14 cellular contexts compared by ENCODE assay signal in genomic region chr19:5966941-5967340, GRCh38. TPM values are rescaled to one million over a fixed set of nuclear protein-coding genes. Genes with fewer than 3 reads are reported as not detected.
DNase-seq lines count a peak whose midpoint lies in the region; ATAC-seq and TF ChIP-seq lines count a peak whose summit lies in the region.
"Had no signal": no experiment of that assay in that cellular context is flagged by ENCODE, and none has a peak within 500 bp of the region (broad histone marks: within the 10 kb centered on the region; RNA-seq: fewer than 3 reads in every experiment).

No MANE protein-coding gene starts in this region.

- H2BK15ac ChIP-seq in neuronal stem cell (ENCODE audit: low read length): no peak overlapping the region

- peaks cover 31% of the 10 kb centered on the region for H3K36me3 Mint-ChIP-seq in activated CD8-positive, alpha-beta T cell treated with anti-CD3 and anti-CD28 coated beads for 36 hours (ENCODE audit: low read depth)
- H3K36me3 Mint-ChIP-seq in activated CD8-positive, alpha-beta T cell treated with anti-CD3 and anti-CD28 coated beads, Interleukin-2, amount 10 ng/mL, durations not matched to agents 7 days and 5 days (ENCODE audit: low read depth): peaks cover 26% of the 10 kb centered on the region

- intact Hi-C loops in activated CD8-positive, alpha-beta T cell treated with anti-CD3 and anti-CD28 coated beads for 36 hours (cut with micrococcal nuclease): no loop called here
- intact Hi-C loops in adrenal gland (cut with DNase I): no loop called here
- intact Hi-C loops in spleen (cut with DNase I; ENCODE audit: low total_unique reads): loop anchor here (10.0 kb wide), 1 partner anchor 62 kb away; the partner anchor contains the start of genes NDUFA11 and VMAC

- no peak overlapping the region for H3K18ac ChIP-seq in neuronal stem cell (ENCODE audit: low read length)

- no peak overlapping the region for H2AK5ac ChIP-seq in neuronal stem cell (ENCODE audit: low read depth, low read length)

- no peak overlapping the region for H3K4me2 ChIP-seq in neuronal stem cell (ENCODE audit: insufficient read depth, low read length, poor library complexity, severe bottlenecking)
- H3K4me2 ChIP-seq in Karpas-422 (ENCODE audit: low read depth, low read length, poor library complexity, severe bottlenecking): no peak overlapping the region
- H3K4me2 ChIP-seq: A549, neural progenitor cell had no signal

- peaks cover 100% of the 10 kb centered on the region for H3K79me2 ChIP-seq in Karpas-422 (ENCODE audit: low read length)

- H3K27me3 Mint-ChIP-seq in activated CD8-positive, alpha-beta T cell treated with anti-CD3 and anti-CD28 coated beads for 36 hours: no peaks in the 10 kb centered on the region
- no peaks in the 10 kb centered on the region for H3K27me3 Mint-ChIP-seq in activated CD8-positive, alpha-beta T cell treated with anti-CD3 and anti-CD28 coated beads, Interleukin-2, amount 10 ng/mL, durations not matched to agents 7 days and 5 days (ENCODE audit: low read depth)

- H3K14ac ChIP-seq in neuronal stem cell (ENCODE audit: low read length): no peak overlapping the region

- H3K23ac ChIP-seq in neuronal stem cell (ENCODE audit: low read depth, low read length, poor library complexity): no peak overlapping the region

- H2AFZ ChIP-seq in neuronal stem cell (ENCODE audit: low read length) (no peak overlapping the region), Karpas-422 (ENCODE audit: low read length) (no peak overlapping the region)
- H2AFZ ChIP-seq: neural progenitor cell had no signal

- H3K4ac ChIP-seq in neuronal stem cell (ENCODE audit: low read length): no peak overlapping the region

- no peak overlapping the region for H2BK12ac ChIP-seq in neuronal stem cell (ENCODE audit: low read length)

- DNase-seq in activated CD8-positive, alpha-beta T cell treated with anti-CD3 and anti-CD28 coated beads for 36 hours: no peak
- no peak for DNase-seq in activated CD8-positive, alpha-beta T cell treated with anti-CD3 and anti-CD28 coated beads, Interleukin-2, amount 10 ng/mL, durations not matched to agents 7 days and 5 days
- DNase-seq in adrenal gland (no peak), spleen (no peak), neuronal stem cell (ENCODE audit: low spot score) (no peak), Karpas-422 (no peak)
- DNase-seq in effector CD4-positive, alpha-beta T cell: no peak
- DNase-seq: effector CD8-positive, alpha-beta T cell; kidney glomerular epithelial cell; SJCRH30; testis had no signal

- peaks cover 80% of the 10 kb centered on the region for H4K20me1 ChIP-seq in Karpas-422 (ENCODE audit: insufficient read depth, low read depth, low read length)

- H3K27ac ChIP-seq in adrenal gland (peak overlapping the region in 4 of 5 donors; percentile 48 to 94 (median 82)), layer of hippocampus (ENCODE audit: low read depth, low read length) (peak overlapping the region; percentile 99), spleen (peak overlapping the region in 7 of 8 donors; percentile 57 to 90 (median 83)), neuronal stem cell (replicated peaks; ENCODE audit: low read length) (no peak overlapping the region), Karpas-422 (ENCODE audit: low read length) (no peak overlapping the region)
- H3K27ac ChIP-seq: neural progenitor cell, SJCRH30 had no signal

- no peak for ATAC-seq in activated CD8-positive, alpha-beta T cell treated with anti-CD3 and anti-CD28 coated beads for 36 hours
- ATAC-seq in activated CD8-positive, alpha-beta T cell treated with anti-CD3 and anti-CD28 coated beads, Interleukin-2, amount 10 ng/mL, durations not matched to agents 7 days and 5 days: no peak

- peaks cover 87% of the 10 kb centered on the region for H3K4me1 Mint-ChIP-seq in activated CD8-positive, alpha-beta T cell treated with anti-CD3 and anti-CD28 coated beads for 36 hours (ENCODE audit: low read depth)
- peaks cover 81% of the 10 kb centered on the region for H3K4me1 Mint-ChIP-seq in activated CD8-positive, alpha-beta T cell treated with anti-CD3 and anti-CD28 coated beads, Interleukin-2, amount 10 ng/mL, durations not matched to agents 7 days and 5 days (ENCODE audit: low read depth)

- WGBS in adrenal gland, 4 donors: 71 to 84% (median 75%) methylated on average over 9 of the region's 9 CpGs
- 87 to 93% (median 89%) methylated on average over 9 of the region's 9 CpGs for WGBS in spleen, 5 donors
- WGBS in neuronal stem cell (ENCODE audit: extremely low coverage in 2 of 2, insufficient read length in 2 of 2, insufficient replicate concordance in 1 of 2), 2 donors: no CpG with 5 or more reads among the region's 9 CpGs

- H3K4me3 Mint-ChIP-seq in activated CD8-positive, alpha-beta T cell treated with anti-CD3 and anti-CD28 coated beads for 36 hours: no peak overlapping the region
- no peak overlapping the region for H3K4me3 Mint-ChIP-seq in activated CD8-positive, alpha-beta T cell treated with anti-CD3 and anti-CD28 coated beads, Interleukin-2, amount 10 ng/mL, durations not matched to agents 7 days and 5 days
- H3K4me3 Mint-ChIP-seq: neural progenitor cell had no signal

- no peak overlapping the region for H4K8ac ChIP-seq in neuronal stem cell (ENCODE audit: low read depth, low read length)

- H3K4me3 ChIP-seq in adrenal gland: no peak overlapping the region
- H3K4me3 ChIP-seq in spleen: no peak overlapping the region
- no peak overlapping the region for H3K4me3 ChIP-seq in neuronal stem cell (ENCODE audit: low read length in 2 of 2)
- H3K4me3 ChIP-seq in Karpas-422 (ENCODE audit: low read length): no peak overlapping the region
- H3K4me3 ChIP-seq: A549, neural progenitor cell, SJCRH30, testis had no signal

- no peak for TF ChIP-seq POLR2A in adrenal gland (IDR thresholded peaks at IDR 0.05)
- TF ChIP-seq POLR2A in spleen (IDR thresholded peaks at IDR 0.05): no peak

- H3K27ac Mint-ChIP-seq in activated CD8-positive, alpha-beta T cell treated with anti-CD3 and anti-CD28 coated beads for 36 hours: peak overlapping the region; percentile 39
- H3K27ac Mint-ChIP-seq in activated CD8-positive, alpha-beta T cell treated with anti-CD3 and anti-CD28 coated beads, Interleukin-2, amount 10 ng/mL, durations not matched to agents 7 days and 5 days: no peak overlapping the region
- H3K27ac Mint-ChIP-seq: neural progenitor cell had no signal

- H3K4me1 ChIP-seq in adrenal gland (replicated peaks in 1 of 2): peaks cover 51 to 85% of the 10 kb centered on the region in 2 donors
- peaks cover 46 to 100% (median 94%) of the 10 kb centered on the region in 6 donors for H3K4me1 ChIP-seq in spleen
- peaks cover 10 to 20% of the 10 kb centered on the region in 2 donors for H3K4me1 ChIP-seq in neuronal stem cell (ENCODE audit: control insufficient read depth in 2 of 2, insufficient read depth in 1 of 2, low read depth in 1 of 2, low read length in 2 of 2)
- H3K4me1 ChIP-seq in Karpas-422 (ENCODE audit: low read length): peaks cover 30% of the 10 kb centered on the region

- CTCF ChIA-PET in activated CD8-positive, alpha-beta T cell treated with anti-CD3 and anti-CD28 coated beads for 36 hours (lab: Charles Lee): interaction anchor here (1.1 to 7.8 kb wide), 10 partner anchors 8 to 63 kb away, joined by 3 to 108 read pairs (median 10); partner anchors contain the start of genes NDUFA11 and RANBP3
- CTCF ChIA-PET in activated CD8-positive, alpha-beta T cell treated with anti-CD3 and anti-CD28 coated beads, Interleukin-2, amount 10 ng/mL, durations not matched to agents 7 days and 5 days (lab: Charles Lee): interaction anchor here (1.3 to 3.9 kb wide), 9 partner anchors 10 to 163 kb away, joined by 4 to 75 read pairs (median 20); partner anchors contain the start of genes NRTN and RANBP3

- no peak overlapping the region for H4K91ac ChIP-seq in neuronal stem cell (ENCODE audit: low read depth, low read length, poor library complexity)

- H3K36me3 ChIP-seq in adrenal gland (replicated peaks in 1 of 2) (no peaks in the 10 kb centered on the region), spleen (peaks cover 0 to 39% (median 6%) of the 10 kb centered on the region in 6 donors), neuronal stem cell (replicated peaks in 1 of 2; ENCODE audit: control insufficient read depth in 2 of 2, insufficient read depth in 2 of 2, low read length in 2 of 2) (peaks cover 4 to 41% of the 10 kb centered on the region in 2 donors), Karpas-422 (ENCODE audit: insufficient read depth, low read length) (0 out of 2 replicates have a peak, but pooled peaks cover 3% of the 10 kb centered on the region)
- H3K36me3 ChIP-seq: neural progenitor cell had no signal

- H3K9me3 Mint-ChIP-seq in activated CD8-positive, alpha-beta T cell treated with anti-CD3 and anti-CD28 coated beads for 36 hours: no peaks in the 10 kb centered on the region
- H3K9me3 Mint-ChIP-seq in activated CD8-positive, alpha-beta T cell treated with anti-CD3 and anti-CD28 coated beads, Interleukin-2, amount 10 ng/mL, durations not matched to agents 7 days and 5 days (ENCODE audit: insufficient read depth): no peaks in the 10 kb centered on the region
- H3K9me3 Mint-ChIP-seq: neural progenitor cell had no signal

- H2BK120ac ChIP-seq in neuronal stem cell (ENCODE audit: low read depth, low read length): no peak overlapping the region

- H3K9ac ChIP-seq in neuronal stem cell (ENCODE audit: low read depth, low read length, poor library complexity) (no peak overlapping the region), Karpas-422 (ENCODE audit: low read length) (no peak overlapping the region)
- H3K9ac ChIP-seq: neural progenitor cell had no signal

- POLR2A ChIA-PET in activated CD8-positive, alpha-beta T cell treated with anti-CD3 and anti-CD28 coated beads for 36 hours (lab: Charles Lee): interaction anchor here (1.7 to 2.3 kb wide), 2 partner anchors 17 to 19 kb away, joined by 5 to 8 read pairs; no protein-coding TSS in a partner anchor
- POLR2A ChIA-PET in activated CD8-positive, alpha-beta T cell treated with anti-CD3 and anti-CD28 coated beads, Interleukin-2, amount 10 ng/mL, durations not matched to agents 7 days and 5 days (lab: Charles Lee): interaction anchor here (1.4 to 2.2 kb wide), 2 partner anchors 8 to 12 kb away, joined by 3 to 14 read pairs; partner anchors contain the start of gene RANBP3

- H3K27me3 ChIP-seq in adrenal gland (no peaks in the 10 kb centered on the region), layer of hippocampus (ENCODE audit: control insufficient read depth, insufficient read depth, low read length) (no peaks in the 10 kb centered on the region), spleen (replicated peaks in 1 of 7) (no peaks in the 10 kb centered on the region), neuronal stem cell (ENCODE audit: control insufficient read depth in 3 of 3, insufficient read depth in 3 of 3, low read depth in 1 of 3, low read length in 3 of 3) (no peaks in the 10 kb centered on the region), Karpas-422 (ENCODE audit: low read length) (no peaks in the 10 kb centered on the region)
- H3K27me3 ChIP-seq: neural progenitor cell, SJCRH30, testis had no signal

- TF ChIP-seq CTCF in activated CD8-positive, alpha-beta T cell treated with anti-CD3 and anti-CD28 coated beads for 36 hours (IDR thresholded peaks at IDR 0.05): no peak
- no peak for TF ChIP-seq CTCF in adrenal gland (IDR thresholded peaks at IDR 0.05)
- TF ChIP-seq CTCF in spleen (IDR thresholded peaks at IDR 0.05 in 8 of 11, conservative IDR thresholded peaks at IDR 0.05 in 3 of 11): no peak

- H3K79me1 ChIP-seq in neuronal stem cell (ENCODE audit: low read depth, low read length): peaks cover 25% of the 10 kb centered on the region

- no peaks in the 10 kb centered on the region for H3K9me2 ChIP-seq in Karpas-422 (replicated peaks; ENCODE audit: insufficient read depth, low read length)

- no peak overlapping the region for H2BK5ac ChIP-seq in neuronal stem cell (ENCODE audit: low read length)

- H3K9me3 ChIP-seq in adrenal gland (replicated peaks in 1 of 3) (no peaks in the 10 kb centered on the region), spleen (no peaks in the 10 kb centered on the region), neuronal stem cell (replicated peaks in 1 of 2; ENCODE audit: control insufficient read depth in 2 of 2, insufficient read depth in 1 of 2, low read depth in 1 of 2, low read length in 2 of 2) (no peaks in the 10 kb centered on the region), Karpas-422 (ENCODE audit: low read length) (no peaks in the 10 kb centered on the region)
- H3K9me3 ChIP-seq: A549, SJCRH30, testis had no signal

RNA-seq across cellular contexts. Expression of gene RANBP3, which starts 11.0 kb away (rescaled TPM):
- total RNA-seq in activated CD8-positive, alpha-beta T cell treated with anti-CD3 and anti-CD28 coated beads for 36 hours: 10 to 100 TPM; 74.3 to 87.5 TPM
- total RNA-seq in activated CD8-positive, alpha-beta T cell treated with anti-CD3 and anti-CD28 coated beads, Interleukin-2, amount 10 ng/mL, durations not matched to agents 7 days and 5 days: 10 to 100 TPM; 82.2 to 93.6 TPM
- total RNA-seq in adrenal gland (100 to 1,000 TPM in 2 of 8 donors, 10 to 100 TPM in 6; 70.0 to 179 (median 90.0) TPM), spleen (10 to 100 TPM; 68.5 to 92.9 (median 71.2) TPM)
- polyA plus RNA-seq in adrenal gland (100 to 1,000 TPM in 1 of 3 donors, 10 to 100 TPM in 2; 60.9 to 118 (median 62.3) TPM), spleen (10 to 100 TPM; 27.5 to 44.3 (median 30.2) TPM)
- polyA plus RNA-seq in neuronal stem cell (2013, experiment 1 of 2): 112 TPM
- polyA plus RNA-seq in neuronal stem cell (2013, experiment 2 of 2): 111 TPM
- 34.0 and 44.8 TPM in 2 replicates for total RNA-seq in Karpas-422 (2014; rRNA removed; shearing (Covaris generic); ENCODE audit: low replicate concordance)

RNA-seq across cellular contexts. Expression of gene CAPS, which starts 52.9 kb away (rescaled TPM):
- 1 to 10 TPM; 2.1 to 2.8 TPM for total RNA-seq in activated CD8-positive, alpha-beta T cell treated with anti-CD3 and anti-CD28 coated beads for 36 hours
- total RNA-seq in activated CD8-positive, alpha-beta T cell treated with anti-CD3 and anti-CD28 coated beads, Interleukin-2, amount 10 ng/mL, durations not matched to agents 7 days and 5 days: 10 to 100 TPM; 11.4 to 12.0 TPM
- total RNA-seq in adrenal gland: 100 to 1,000 TPM in 1 of 8 donors, 10 to 100 TPM in 6, 1 to 10 TPM in 1; 8.8 to 146 (median 19.2) TPM
- 100 to 1,000 TPM in 1 of 3 donors, 10 to 100 TPM in 1, 1 to 10 TPM in 1; 7.1 to 104 (median 75.9) TPM for polyA plus RNA-seq in adrenal gland
- 10 to 100 TPM; 14.7 to 20.7 (median 17.6) TPM for total RNA-seq in spleen
- 10 to 100 TPM; 23.7 to 61.8 (median 51.3) TPM for polyA plus RNA-seq in spleen
- polyA plus RNA-seq in neuronal stem cell (2013, experiment 1 of 2): 3.0 TPM
- polyA plus RNA-seq in neuronal stem cell (2013, experiment 2 of 2): 3.0 TPM
- total RNA-seq in Karpas-422 (2014; rRNA removed; shearing (Covaris generic); ENCODE audit: low replicate concordance): 3.8 and 17.8 TPM in 2 replicates

Comparison
In these comparisons a context has a peak if more than half of its experiments do, and no peak if none do; other contexts are left out.
1. H3K27ac ChIP-seq: peak in adrenal gland (4 of 5), layer of hippocampus (single experiment) and spleen (7 of 8); none in neuronal stem cell (single experiment) and Karpas-422 (single experiment).